8 cellular contexts compared by ENCODE assay signal in the genomic region with DNA sequence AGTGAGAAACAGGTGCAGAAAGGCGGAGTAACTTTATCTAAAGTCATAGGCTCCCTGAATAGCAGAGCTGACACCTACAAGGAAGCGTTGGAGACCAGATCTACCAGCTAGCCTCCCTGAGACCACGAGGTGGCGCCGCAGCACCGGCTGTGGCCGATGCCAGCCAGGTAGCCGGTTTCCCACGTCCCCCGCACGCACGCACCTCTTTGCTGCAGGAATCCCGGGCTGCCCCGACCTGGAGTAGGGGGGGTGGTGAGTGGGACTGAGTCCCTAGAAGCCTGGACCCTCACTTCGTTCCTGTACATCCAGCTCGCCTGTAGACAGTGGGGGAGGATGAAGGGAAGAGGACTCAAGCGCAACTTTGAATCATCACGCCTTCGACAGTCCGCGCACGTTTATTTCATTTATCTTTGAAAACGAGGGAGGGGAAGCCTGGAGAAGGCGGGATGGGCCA.
DNase-seq lines count a peak whose midpoint lies in the region; ATAC-seq and TF ChIP-seq lines count a peak whose summit lies in the region.

No MANE protein-coding gene starts in this region.

- no peak overlapping the region for H3K27ac Mint-ChIP-seq in nephron progenitor cell

- peak overlapping the region; percentile 81 for H3K4me2 ChIP-seq in KMS-11

- DNase-seq in GDM1 (lab: John Stamatoyannopoulos, UW) (peak; percentile 65), SHP77 (lab: John Stamatoyannopoulos, UW) (peak; percentile 72 to 74), fibroblast of the conjunctiva (ENCODE audit: low read depth) (peak; percentile 50), nephron progenitor cell (peak; percentile 89)
- peak; percentile 77 for DNase-seq in activated effector memory CD4-positive, alpha-beta T cell treated with Interleukin-2 at 50 U/mL for 16 hours
- DNase-seq in stimulated activated naive CD4-positive, alpha-beta T cell (lab: John Stamatoyannopoulos, UW), result peak; percentile 68 to 89 (median 80)

- no peaks in the 10 kb centered on the region for H3K9me3 Mint-ChIP-seq in nephron progenitor cell

- H3K36me3 ChIP-seq in KMS-11 (ENCODE audit: insufficient read depth), result no peaks in the 10 kb centered on the region

- peak overlapping the region; percentile 77 for H3K4me3 Mint-ChIP-seq in nephron progenitor cell

- no peak overlapping the region; the same call in 1 of the 2 replicates for H3K9ac ChIP-seq in KMS-11

- peaks cover 98% of the 10 kb centered on the region for H3K27me3 Mint-ChIP-seq in nephron progenitor cell (ENCODE audit: low read depth, poor library complexity)

- H3K4me3 ChIP-seq in KMS-11 (IDR thresholded peaks at IDR 0.05; ENCODE audit: insufficient read depth, low read depth, low read length), result no peak overlapping the region

- peak; percentile 81 for TF ChIP-seq CTCF in KMS-11 (conservative IDR thresholded peaks at IDR 0.05; ENCODE audit: low read depth, low read length)
- TF ChIP-seq CTCF in nephron progenitor cell (IDR thresholded peaks at IDR 0.05), result peak; percentile 90

- H4K20me1 ChIP-seq in KMS-11 (ENCODE audit: insufficient read depth), result no peaks in the 10 kb centered on the region

- H3K4me1 Mint-ChIP-seq in nephron progenitor cell, result peaks cover 30% of the 10 kb centered on the region

- no peaks in the 10 kb centered on the region for H3K36me3 Mint-ChIP-seq in nephron progenitor cell (ENCODE audit: low read depth)

- H3K27me3 ChIP-seq in KMS-11 (ENCODE audit: insufficient read depth, low read depth), result peaks cover 38% of the 10 kb centered on the region; the same call in 1 of the 2 replicates

- H3K4me1 ChIP-seq in KMS-11 (ENCODE audit: low read depth, poor library complexity, severe bottlenecking), result peaks cover 20% of the 10 kb centered on the region

- H2AFZ ChIP-seq in KMS-11 (ENCODE audit: low read depth), result peak overlapping the region; percentile 62

- no peaks in the 10 kb centered on the region for H3K79me2 ChIP-seq in KMS-11 (ENCODE audit: insufficient read depth, low read depth)

- ATAC-seq in GM19397 (IDR thresholded peaks at IDR 0.05; ENCODE audit: unreplicated experiment), result no peak

- H3K27ac ChIP-seq in KMS-11, result no peak overlapping the region
